8 cellular contexts compared by ENCODE assay signal in genomic region chr1:53811464-53811863, GRCh38. TPM values are rescaled to one million over a fixed set of nuclear protein-coding genes. Genes with fewer than 3 reads are reported as not detected.
DNase-seq lines count a peak whose midpoint lies in the region; ATAC-seq, FAIRE-seq and TF ChIP-seq lines count a peak whose summit lies in the region.
"Not testable (repeated sequence)": the region's sequence is repeated elsewhere in the genome, so short reads cannot be mapped to it uniquely, and the experiment has no call there.

No MANE protein-coding gene starts in this region.

- peaks cover 83% of the 10 kb centered on the region for H3K36me3 Mint-ChIP-seq in GM23338 (ENCODE audit: low read depth)
- H3K36me3 Mint-ChIP-seq in activated CD8-positive, alpha-beta T cell treated with anti-CD3 and anti-CD28 coated beads for 36 hours (ENCODE audit: low read depth), result peaks cover 73% of the 10 kb centered on the region
- peaks cover 17% of the 10 kb centered on the region for H3K36me3 Mint-ChIP-seq in chondrocyte (ENCODE audit: low read depth)

- H3K4me1 Mint-ChIP-seq in GM23338 (peaks cover 16% of the 10 kb centered on the region; the same call in 2 of the 3 replicates), chondrocyte (ENCODE audit: low read depth) (peaks cover 16% of the 10 kb centered on the region)
- H3K4me1 Mint-ChIP-seq in activated CD8-positive, alpha-beta T cell treated with anti-CD3 and anti-CD28 coated beads for 36 hours (ENCODE audit: low read depth), result not testable (repeated sequence)

- intact Hi-C loops in activated CD8-positive, alpha-beta T cell treated with anti-CD3 and anti-CD28 coated beads for 36 hours (cut with micrococcal nuclease), result not testable (repeated sequence)

- CTCF ChIA-PET in activated CD8-positive, alpha-beta T cell treated with anti-CD3 and anti-CD28 coated beads for 36 hours (lab: Charles Lee), result interaction anchor here (1.0 to 2.3 kb wide), 6 partner anchors 9 to 66 kb away, joined by 3 to 8 read pairs (median 4); no protein-coding TSS in a partner anchor

- H3K4me2 ChIP-seq in GM23338; Loucy (ENCODE audit: low read depth, low read length, poor library complexity, severe bottlenecking): not testable (repeated sequence)

- not testable (repeated sequence) for FAIRE-seq in small intestine (lab: Jason Lieb, UNC)

- H3F3A ChIP-seq in GM23338 (replicated peaks; ENCODE audit: low read depth); Loucy (ENCODE audit: low read depth): not testable (repeated sequence)

- peak; percentile 75 for DNase-seq in GM23338 (ENCODE audit: low spot score)
- DNase-seq in RPMI8226, result peak; percentile 30
- peak; percentile 38 for DNase-seq in activated CD8-positive, alpha-beta T cell treated with anti-CD3 and anti-CD28 coated beads for 36 hours
- DNase-seq in chondrocyte (ENCODE audit: low spot score), result not testable (repeated sequence)
- DNase-seq in small intestine, result peak; percentile 4

- H3K4me3 Mint-ChIP-seq in GM23338; activated CD8-positive, alpha-beta T cell treated with anti-CD3 and anti-CD28 coated beads for 36 hours; chondrocyte (ENCODE audit: unreplicated experiment): not testable (repeated sequence)

- H3K79me2 ChIP-seq in GM23338 (replicated peaks; ENCODE audit: insufficient read depth), result peaks cover 43% of the 10 kb centered on the region
- H3K79me2 ChIP-seq in Loucy (ENCODE audit: insufficient read depth, low read length), result not testable (repeated sequence)

- not testable (repeated sequence) for H3K9me3 ChIP-seq in Loucy (ENCODE audit: insufficient read depth, low read depth, low read length); iPS-18a (ENCODE audit: control insufficient read depth, low read depth, low read length); small intestine (ENCODE audit: control insufficient read depth, low read depth)

- H3K9me3 Mint-ChIP-seq in GM23338; activated CD8-positive, alpha-beta T cell treated with anti-CD3 and anti-CD28 coated beads for 36 hours; chondrocyte (ENCODE audit: low read depth): not testable (repeated sequence)

- H3K27me3 ChIP-seq in GM23338 (ENCODE audit: insufficient read depth); Loucy (ENCODE audit: insufficient read depth, low read length, poor library complexity, severe bottlenecking); iPS-18a (ENCODE audit: control insufficient read depth, insufficient read depth, low read length); small intestine (ENCODE audit: control insufficient read depth in 2 of 2, insufficient read depth in 2 of 2, low read length in 2 of 2): not testable (repeated sequence)

- peaks cover 12% of the 10 kb centered on the region; the same call in 1 of the 2 replicates for H3K36me3 ChIP-seq in GM23338 (ENCODE audit: insufficient read depth)
- H3K36me3 ChIP-seq in Loucy (ENCODE audit: insufficient read depth, low read length), result peaks cover 74% of the 10 kb centered on the region; the same call in 1 of the 2 replicates
- H3K36me3 ChIP-seq in iPS-18a (ENCODE audit: control insufficient read depth, low read depth, low read length), result peaks cover 33% of the 10 kb centered on the region
- not testable (repeated sequence) for H3K36me3 ChIP-seq in small intestine (ENCODE audit: control insufficient read depth in 2 of 2, insufficient read depth in 2 of 2, low read length in 2 of 2)

- H2AFZ ChIP-seq in GM23338; Loucy (ENCODE audit: low read length): not testable (repeated sequence)

- H3K4me1 ChIP-seq in GM23338 (ENCODE audit: insufficient read depth); Loucy (ENCODE audit: insufficient read depth, low read length, poor library complexity, severe bottlenecking); iPS-18a (ENCODE audit: control insufficient read depth, low read depth, low read length); small intestine (ENCODE audit: control insufficient read depth in 2 of 2, insufficient read depth in 1 of 2, low read depth in 1 of 2, low read length in 1 of 2): not testable (repeated sequence)

- H3K9me2 ChIP-seq in GM23338 (ENCODE audit: insufficient read depth); Loucy (replicated peaks; ENCODE audit: low read depth, low read length): not testable (repeated sequence)

- H3K9ac ChIP-seq in Loucy (ENCODE audit: low read depth, low read length, poor library complexity, severe bottlenecking); iPS-18a (ENCODE audit: low read length): not testable (repeated sequence)

- 94 to 98% (median 98%) methylated on average over 3 of the region's 3 CpGs for WGBS in small intestine, 3 donors

- not testable (repeated sequence) for H3K4me3 ChIP-seq in GM23338; Loucy (ENCODE audit: low read length, poor library complexity, severe bottlenecking); iPS-18a (ENCODE audit: low read length); small intestine (ENCODE audit: low read depth in 1 of 2, low read length in 2 of 2)

- not testable (repeated sequence) for H3K27me3 Mint-ChIP-seq in GM23338 (ENCODE audit: insufficient read depth, low read depth, poor library complexity); activated CD8-positive, alpha-beta T cell treated with anti-CD3 and anti-CD28 coated beads for 36 hours; chondrocyte (ENCODE audit: low read depth)

- TF ChIP-seq CTCF in C4-2B (conservative IDR thresholded peaks at IDR 0.05), result peak; percentile 37
- peak; percentile 74 to 75 for TF ChIP-seq CTCF in GM23338 (conservative IDR thresholded peaks at IDR 0.05; ENCODE audit: low read depth in 2 of 2)
- peak; percentile 64 for TF ChIP-seq CTCF in Loucy (conservative IDR thresholded peaks at IDR 0.05; ENCODE audit: low read length)
- not testable (repeated sequence) for TF ChIP-seq CTCF in activated CD8-positive, alpha-beta T cell treated with anti-CD3 and anti-CD28 coated beads for 36 hours (IDR thresholded peaks at IDR 0.05)
- TF ChIP-seq CTCF in chondrocyte (IDR thresholded peaks at IDR 0.05), result peak; percentile 37

- peak overlapping the region; percentile 2; the same call in 1 of the 2 replicates for H3K27ac ChIP-seq in C4-2B
- H3K27ac ChIP-seq in GM23338 (ENCODE audit: low read depth); small intestine (ENCODE audit: low read depth in 1 of 2, low read length in 1 of 2): not testable (repeated sequence)
- H3K27ac ChIP-seq in iPS-18a (ENCODE audit: low read length), result peak overlapping the region; percentile 64

- POLR2A ChIA-PET in activated CD8-positive, alpha-beta T cell treated with anti-CD3 and anti-CD28 coated beads for 36 hours (lab: Charles Lee), result interaction anchor here (1.3 to 1.4 kb wide), 2 partner anchors 12 to 15 kb away, joined by 3 read pairs; no protein-coding TSS in a partner anchor

- peak overlapping the region; percentile 93 for H3K27ac Mint-ChIP-seq in GM23338
- H3K27ac Mint-ChIP-seq in activated CD8-positive, alpha-beta T cell treated with anti-CD3 and anti-CD28 coated beads for 36 hours; chondrocyte (ENCODE audit: unreplicated experiment): not testable (repeated sequence)

- H4K20me1 ChIP-seq in GM23338 (replicated peaks; ENCODE audit: insufficient read depth); Loucy (ENCODE audit: insufficient read depth, low read length, poor library complexity, severe bottlenecking): not testable (repeated sequence)

- ATAC-seq in GM23338, result peak; percentile 90
- ATAC-seq in activated CD8-positive, alpha-beta T cell treated with anti-CD3 and anti-CD28 coated beads for 36 hours, result not testable (repeated sequence)

RNA-seq across cellular contexts. Expression of gene NDC1, which starts 26.6 kb away (rescaled TPM):
- 92.5 and 100 TPM in 2 replicates for total RNA-seq in GM23338 (2014; rRNA removed; shearing (Covaris generic))
- polyA plus RNA-seq in GM23338 (2016; fragmentation: Nextera tagmentation; extraction: Ambion mirVana), result 19.8 and 20.1 TPM in 2 replicates
- total RNA-seq in activated CD8-positive, alpha-beta T cell treated with anti-CD3 and anti-CD28 coated beads for 36 hours, result 10 to 100 TPM; 39.6 to 43.9 TPM
- 7.0 to 9.7 TPM (median 8.6 TPM) in 3 replicates for total RNA-seq in chondrocyte
- polyA plus RNA-seq in small intestine, result 10 to 100 TPM in 1 of 3 donors, 1 to 10 TPM in 2; 1.1 to 20.2 (median 1.6) TPM
